In genomic region chr17:37373530-37374159, GRCh38 we compare ENCODE assay signal across 8 cellular contexts. TPM values are rescaled to one million over a fixed set of nuclear protein-coding genes. Genes with fewer than 3 reads are reported as not detected.
DNase-seq lines count a peak whose midpoint lies in the region; ATAC-seq and TF ChIP-seq lines count a peak whose summit lies in the region.

No MANE protein-coding gene starts in this region.

- H2BK20ac ChIP-seq in IMR-90 (ENCODE audit: low read depth, low read length), result no peak overlapping the region

- H3K9ac ChIP-seq in IMR-90 (ENCODE audit: low read depth, low read length), result no peak overlapping the region

- no peak overlapping the region for H3K4me3 Mint-ChIP-seq in activated CD4-positive, alpha-beta memory T cell treated with anti-CD3 and anti-CD28 coated beads, Interleukin-2, amount 10 ng/mL, durations not matched to agents 7 days and 5 days
- H3K4me3 Mint-ChIP-seq in mesothelial cell of epicardium, result no peak overlapping the region

- H2AFZ ChIP-seq in IMR-90 (replicated peaks; ENCODE audit: low read length, poor library complexity), result peak overlapping the region; percentile 64

- no peaks in the 10 kb centered on the region for H3K9me3 ChIP-seq in IMR-90 (ENCODE audit: control insufficient read depth, insufficient read depth, low read length)

- CTCF ChIA-PET in IMR-90 (lab: Yijun Ruan, JAX), result interaction anchor here (0.6 to 3.4 kb wide), 35 partner anchors 9 to 771 kb away, joined by 3 to 28 read pairs (median 4); no protein-coding TSS in a partner anchor
- CTCF ChIA-PET in activated CD4-positive, alpha-beta memory T cell treated with anti-CD3 and anti-CD28 coated beads, Interleukin-2, amount 10 ng/mL, durations not matched to agents 7 days and 5 days (lab: Charles Lee), result interaction anchor here (0.6 to 4.0 kb wide), 52 partner anchors 9 to 772 kb away, joined by 3 to 31 read pairs (median 4); partner anchors contain the start of genes MRM1 and TADA2A

- H3K18ac ChIP-seq in IMR-90 (ENCODE audit: low read depth, low read length), result no peak overlapping the region

- no peak overlapping the region for H2BK15ac ChIP-seq in IMR-90 (ENCODE audit: low read depth, low read length)

- H3K79me1 ChIP-seq in IMR-90 (ENCODE audit: low read depth in 1 of 2, low read length in 2 of 2), result peaks cover 0 to 7% of the 10 kb centered on the region in 2 experiments; a peak in 1 of 4 replicates

- POLR2A ChIA-PET in IMR-90 (lab: Charles Lee; ENCODE audit: unreplicated experiment), result no interaction called here
- POLR2A ChIA-PET in activated CD4-positive, alpha-beta memory T cell treated with anti-CD3 and anti-CD28 coated beads, Interleukin-2, amount 10 ng/mL, durations not matched to agents 7 days and 5 days (lab: Charles Lee), result interaction anchor here (1.0 to 1.2 kb wide), 3 partner anchors 18 to 57 kb away, joined by 3 to 4 read pairs (median 3); no protein-coding TSS in a partner anchor

- TF ChIP-seq CTCF in GM12865 (IDR thresholded peaks at IDR 0.05; ENCODE audit: insufficient read depth, low read depth, low read length, missing control alignments) (peak; percentile 99), IMR-90 (conservative IDR thresholded peaks at IDR 0.05; ENCODE audit: low read depth, low read length) (peak; percentile 100; the same call in 1 of the 2 replicates), mesothelial cell of epicardium (IDR thresholded peaks at IDR 0.05; ENCODE audit: unreplicated experiment) (peak; percentile 69)

- TF ChIP-seq RAD21 in IMR-90 (IDR thresholded peaks at IDR 0.05; ENCODE audit: low read length), result peak; percentile 100

- no peak overlapping the region for H4K5ac ChIP-seq in IMR-90 (ENCODE audit: low read depth, low read length)

- H3K36me3 ChIP-seq in IMR-90 (ENCODE audit: control insufficient read depth, insufficient read depth, low read length), result no peaks in the 10 kb centered on the region

- H2BK120ac ChIP-seq in IMR-90 (ENCODE audit: low read depth, low read length), result no peak overlapping the region

- H3K4me2 ChIP-seq in IMR-90 (ENCODE audit: low read depth, low read length), result no peak overlapping the region

- no peak overlapping the region for H4K91ac ChIP-seq in IMR-90 (ENCODE audit: insufficient read depth, low read depth, low read length)

- H3K4me1 ChIP-seq in IMR-90 (ENCODE audit: control insufficient read depth, insufficient read depth, low read length), result no peaks in the 10 kb centered on the region; the same call in 1 of the 2 replicates

- H4K8ac ChIP-seq in IMR-90 (ENCODE audit: low read depth in 2 of 2, low read length in 2 of 2), result 0 out of 4 replicates have a peak overlapping the region, but pooled peaks of 1 of the 2 experiments have one; percentile 42

- no peak overlapping the region for H3K27ac Mint-ChIP-seq in activated CD4-positive, alpha-beta memory T cell treated with anti-CD3 and anti-CD28 coated beads, Interleukin-2, amount 10 ng/mL, durations not matched to agents 7 days and 5 days
- H3K27ac Mint-ChIP-seq in mesothelial cell of epicardium, result no peak overlapping the region

- no CpG with 5 or more reads among the region's 4 CpGs for WGBS in IMR-90 (ENCODE audit: extremely low coverage in 2 of 2, insufficient read length in 1 of 2), 2 experiments

- in situ Hi-C loops in IMR-90 (cut with MboI; ENCODE audit: low sequenced_read_pairs), result loop anchor here (10.0 kb wide), 1 partner anchor 769 kb away; the partner anchor contains the start of gene MRM1

- no peak overlapping the region for H3K4ac ChIP-seq in IMR-90 (ENCODE audit: low read depth, low read length)

- H3K27me3 Mint-ChIP-seq in activated CD4-positive, alpha-beta memory T cell treated with anti-CD3 and anti-CD28 coated beads, Interleukin-2, amount 10 ng/mL, durations not matched to agents 7 days and 5 days, result peaks cover 3% of the 10 kb centered on the region
- no peaks in the 10 kb centered on the region for H3K27me3 Mint-ChIP-seq in mesothelial cell of epicardium (ENCODE audit: low read depth)

- no peaks in the 10 kb centered on the region for H3K9me1 ChIP-seq in IMR-90 (ENCODE audit: insufficient read depth, low read length)

- no peak overlapping the region for H3K27ac ChIP-seq in IMR-90 (ENCODE audit: insufficient read depth, low read length)

- H3K27me3 ChIP-seq in IMR-90 (ENCODE audit: control insufficient read depth, insufficient read depth, low read length), result no peaks in the 10 kb centered on the region

- peaks cover 7% of the 10 kb centered on the region for H3K4me1 Mint-ChIP-seq in activated CD4-positive, alpha-beta memory T cell treated with anti-CD3 and anti-CD28 coated beads, Interleukin-2, amount 10 ng/mL, durations not matched to agents 7 days and 5 days
- peaks cover 5% of the 10 kb centered on the region for H3K4me1 Mint-ChIP-seq in mesothelial cell of epicardium

- TF ChIP-seq POLR2A in IMR-90 (IDR thresholded peaks at IDR 0.05; ENCODE audit: low read depth, low read length), result peak; percentile 48; the same call in 1 of the 2 replicates

- H3K4me3 ChIP-seq in GM12865 (ENCODE audit: low read depth, low read length) (no peak overlapping the region), IMR-90 (ENCODE audit: insufficient read depth, low read depth, low read length) (no peak overlapping the region)

- dilution Hi-C loops in IMR-90 (cut with HindIII; ENCODE audit: low sequenced_read_pairs, unreplicated experiment), result no loop called here

- BruUV-seq in IMR-90 (replicated peaks; lab: Mats Ljungman, UMichigan), result no TSS peak

- H2AK9ac ChIP-seq in IMR-90 (replicated peaks; ENCODE audit: low read depth, low read length, poor library complexity), result no peak overlapping the region

- no peak overlapping the region for H3K56ac ChIP-seq in IMR-90 (ENCODE audit: extremely low read depth, insufficient read depth, low read length)

- ATAC-seq in IMR-90 (ENCODE audit: low read depth) (peak; percentile 100), HG03565 (IDR thresholded peaks at IDR 0.05; ENCODE audit: unreplicated experiment) (no peak)

- H3K36me3 Mint-ChIP-seq in activated CD4-positive, alpha-beta memory T cell treated with anti-CD3 and anti-CD28 coated beads, Interleukin-2, amount 10 ng/mL, durations not matched to agents 7 days and 5 days (ENCODE audit: low read depth), result no peaks in the 10 kb centered on the region
- no peaks in the 10 kb centered on the region for H3K36me3 Mint-ChIP-seq in mesothelial cell of epicardium

- no peak overlapping the region for H3K23ac ChIP-seq in IMR-90 (ENCODE audit: low read depth, low read length)

- intact Hi-C loops in IMR-90 (cut with micrococcal nuclease), result loop anchor here (1.0 to 10.0 kb wide), 6 partner anchors 24 to 771 kb away; partner anchors contain the start of genes DUSP14 and SYNRG

- no peaks in the 10 kb centered on the region for H4K20me1 ChIP-seq in IMR-90 (ENCODE audit: insufficient read depth, low read length)

- H3K14ac ChIP-seq in IMR-90 (replicated peaks; ENCODE audit: low read depth, low read length), result no peak overlapping the region

- no peaks in the 10 kb centered on the region for H3K9me3 Mint-ChIP-seq in activated CD4-positive, alpha-beta memory T cell treated with anti-CD3 and anti-CD28 coated beads, Interleukin-2, amount 10 ng/mL, durations not matched to agents 7 days and 5 days
- H3K9me3 Mint-ChIP-seq in mesothelial cell of epicardium, result no peaks in the 10 kb centered on the region

- no peak overlapping the region for H2AK5ac ChIP-seq in IMR-90 (ENCODE audit: low read depth, low read length)

- peak; percentile 90 for DNase-seq in GM12865 (ENCODE audit: low read depth)
- peak; percentile 87 for DNase-seq in IMR-90
- DNase-seq in NOMO-1 treated with DMSO at 0.1 percent for 48 hours (lab: John Stamatoyannopoulos, UW; ENCODE audit: unreplicated experiment), result peak; percentile 89
- peak; percentile 82 for DNase-seq in activated CD4-positive, alpha-beta memory T cell treated with anti-CD3 and anti-CD28 coated beads, Interleukin-2, amount 10 ng/mL, durations not matched to agents 7 days and 5 days
- peak; percentile 18 for DNase-seq in effector CD8-positive, alpha-beta T cell (lab: John Stamatoyannopoulos, UW)
- DNase-seq in mesothelial cell of epicardium (ENCODE audit: low spot score in 2 of 2, unreplicated experiment in 2 of 2), result peak; percentile 30 to 63
- peak; percentile 22 to 26 for DNase-seq in stimulated activated CD8-positive, alpha-beta memory T cell treated with anti-CD3 and anti-CD28 coated beads, Interleukin-7, amount 100 ng/mL, for 1 hour (ENCODE audit: low read depth in 2 of 2)

- no peak overlapping the region for H2BK5ac ChIP-seq in IMR-90 (ENCODE audit: low read depth, low read length, poor library complexity, severe bottlenecking)

TF ChIP-seq in IMR-90, 13 proteins besides CTCF, POLR2A, EP300 and RAD21 (continues in another document):
- TF ChIP-seq, protein P1, sequence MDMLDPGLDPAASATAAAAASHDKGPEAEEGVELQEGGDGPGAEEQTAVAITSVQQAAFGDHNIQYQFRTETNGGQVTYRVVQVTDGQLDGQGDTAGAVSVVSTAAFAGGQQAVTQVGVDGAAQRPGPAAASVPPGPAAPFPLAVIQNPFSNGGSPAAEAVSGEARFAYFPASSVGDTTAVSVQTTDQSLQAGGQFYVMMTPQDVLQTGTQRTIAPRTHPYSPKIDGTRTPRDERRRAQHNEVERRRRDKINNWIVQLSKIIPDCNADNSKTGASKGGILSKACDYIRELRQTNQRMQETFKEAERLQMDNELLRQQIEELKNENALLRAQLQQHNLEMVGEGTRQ (IDR thresholded peaks at IDR 0.05; ENCODE audit: low read depth, low read length), result 0 out of 2 replicates have a peak, but pooled peaks have one; percentile 12
- peak; percentile 99 for TF ChIP-seq SMC3 (IDR thresholded peaks at IDR 0.05; ENCODE audit: low read depth, low read length)

RNA-seq across cellular contexts. Expression of gene C17orf78, which starts 2.1 kb away (rescaled TPM):
- not detected in 2 replicates for total RNA-seq in IMR-90 (2012; rRNA removed)
- polyA plus RNA-seq in IMR-90 (2012; rRNA removed), result not detected in 2 replicates
- not detected in 2 replicates for polyA plus RNA-seq in IMR-90 (2012; cell fraction: cytosol; rRNA removed)
- polyA plus RNA-seq in IMR-90 (2012; cell fraction: nucleus; rRNA removed; ENCODE audit: low replicate concordance), result not detected in 2 replicates
- total RNA-seq in activated CD4-positive, alpha-beta memory T cell treated with anti-CD3 and anti-CD28 coated beads, Interleukin-2, amount 10 ng/mL, durations not matched to agents 7 days and 5 days, result not detected
- not detected in 3 replicates for total RNA-seq in mesothelial cell of epicardium

RNA-seq across cellular contexts. Expression of gene ACACA, which starts 33.0 kb away (rescaled TPM):
- total RNA-seq in IMR-90 (2012; rRNA removed) (35.3 and 39.1 TPM in 2 replicates), mesothelial cell of epicardium (124 to 132 TPM (median 127 TPM) in 3 replicates)
- 19.7 and 21.3 TPM in 2 replicates for polyA plus RNA-seq in IMR-90 (2012; rRNA removed)
- 8.0 and 10.6 TPM in 2 replicates for polyA plus RNA-seq in IMR-90 (2012; cell fraction: cytosol; rRNA removed)
- polyA plus RNA-seq in IMR-90 (2012; cell fraction: nucleus; rRNA removed; ENCODE audit: low replicate concordance), result 16.2 and 40.7 TPM in 2 replicates
- total RNA-seq in activated CD4-positive, alpha-beta memory T cell treated with anti-CD3 and anti-CD28 coated beads, Interleukin-2, amount 10 ng/mL, durations not matched to agents 7 days and 5 days, result 10 to 100 TPM; 38.6 to 46.3 TPM

RNA-seq across cellular contexts. Expression of gene TADA2A, which starts 33.0 kb away (rescaled TPM):
- total RNA-seq in IMR-90 (2012; rRNA removed) (17.2 and 19.7 TPM in 2 replicates), mesothelial cell of epicardium (25.2 to 28.9 TPM (median 26.8 TPM) in 3 replicates)
- 9.0 and 13.1 TPM in 2 replicates for polyA plus RNA-seq in IMR-90 (2012; rRNA removed)
- polyA plus RNA-seq in IMR-90 (2012; cell fraction: cytosol; rRNA removed), result 3.4 and 3.5 TPM in 2 replicates
- 7.1 and 33.3 TPM in 2 replicates for polyA plus RNA-seq in IMR-90 (2012; cell fraction: nucleus; rRNA removed; ENCODE audit: low replicate concordance)
- 10 to 100 TPM; 42.5 to 43.0 TPM for total RNA-seq in activated CD4-positive, alpha-beta memory T cell treated with anti-CD3 and anti-CD28 coated beads, Interleukin-2, amount 10 ng/mL, durations not matched to agents 7 days and 5 days

Comparison
In these comparisons a context has a peak if more than half of its experiments do, and no peak if none do; other contexts are left out.
1. DNase-seq: peak in every context shown above with its lines; median percentile 90 in GM12865; 89 in NOMO-1 treated with DMSO at 0.1 percent for 48 hours; 87 in IMR-90; 82 in activated CD4-positive, alpha-beta memory T cell treated with anti-CD3 and anti-CD28 coated beads, Interleukin-2, amount 10 ng/mL, durations not matched to agents 7 days and 5 days; 46 in mesothelial cell of epicardium; 24 in stimulated activated CD8-positive, alpha-beta memory T cell treated with anti-CD3 and anti-CD28 coated beads, Interleukin-7, amount 100 ng/mL, for 1 hour; 18 in effector CD8-positive, alpha-beta T cell.